Comparison of ENCODE assay signal across 8 cellular contexts in the genomic region with DNA sequence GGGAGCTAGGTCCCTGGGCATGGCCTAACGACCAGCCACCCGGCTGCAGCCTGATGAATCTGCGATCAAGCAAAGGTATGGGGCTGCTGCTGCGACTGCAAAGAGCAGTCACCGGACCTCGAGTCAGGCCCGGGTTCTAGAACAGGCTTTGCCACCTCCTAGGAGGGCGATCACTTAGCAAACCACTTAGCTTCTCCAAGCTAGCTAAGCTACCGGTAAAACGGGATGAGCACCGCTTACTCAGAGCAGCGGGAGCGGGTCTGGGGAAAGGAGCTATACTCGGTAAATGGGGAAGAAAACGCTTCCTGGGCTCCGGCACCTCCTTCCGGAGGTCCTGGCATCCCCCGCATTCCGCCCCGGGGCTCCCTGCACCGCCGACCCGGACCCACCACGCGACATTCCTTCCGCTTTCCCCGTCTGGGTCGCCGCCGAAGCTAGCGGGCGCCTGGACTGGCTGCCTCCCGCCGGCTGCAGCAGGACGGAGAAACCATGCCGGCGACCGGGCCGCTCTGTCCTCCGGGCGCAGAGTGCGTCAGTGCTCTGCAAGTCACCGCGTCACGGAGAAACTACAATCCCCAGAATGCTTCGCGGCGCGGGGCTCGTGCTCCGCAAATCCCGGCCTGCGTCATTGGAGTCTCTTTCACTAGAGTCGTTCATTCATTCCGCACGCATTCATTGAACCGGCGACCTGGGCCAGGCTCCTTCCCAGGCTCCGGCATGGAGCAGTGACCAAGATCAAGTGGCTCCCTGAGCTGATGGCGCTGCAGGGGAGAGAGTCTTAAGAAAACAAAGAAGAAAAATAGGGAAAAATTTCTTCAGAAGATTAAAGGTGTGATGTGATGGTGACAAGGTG. TPM values are rescaled to one million over a fixed set of nuclear protein-coding genes. Genes with fewer than 3 reads are reported as not detected.
A peak's percentile ranks its signal among the peaks of the same experiment; 100 is the strongest.
DNase-seq lines count a peak whose midpoint lies in the region; ATAC-seq and TF ChIP-seq lines count a peak whose summit lies in the region.

Gene LSM10, minus strand, starts transcription at position 531 of the 853 bp plus-strand sequence. CDS start 3,779 bp downstream, outside the sequence.

- H3K9me3 Mint-ChIP-seq in naive thymus-derived CD4-positive, alpha-beta T cell: no peaks in the 10 kb centered on the region
- H3K9me3 Mint-ChIP-seq in stimulated activated naive B cell treated with anti-CD40 and anti-IgM and Interleukin-4, amounts not matched to agents 10 μg/mL and 1 μg/mL and 100 μg/mL, for 72 hours: no peaks in the 10 kb centered on the region

- CTCF ChIA-PET in RWPE1 (lab: Yijun Ruan, JAX): interaction anchor here (0.6 to 1.3 kb wide), 5 partner anchors 10 to 112 kb away, joined by 3 to 6 read pairs (median 4); no protein-coding TSS in a partner anchor
- CTCF ChIA-PET in naive thymus-derived CD4-positive, alpha-beta T cell (lab: Charles Lee): interaction anchor here (0.6 to 2.4 kb wide), 5 partner anchors 11 to 208 kb away, joined by 3 to 12 read pairs (median 7); no protein-coding TSS in a partner anchor

- ATAC-seq in naive thymus-derived CD4-positive, alpha-beta T cell: peak; percentile 77
- peak; percentile 93 to 94 for ATAC-seq in stimulated activated naive B cell treated with anti-CD40 and anti-IgM and Interleukin-4, amounts not matched to agents 10 μg/mL and 1 μg/mL and 100 μg/mL, for 72 hours (replicated peaks)

- no peaks in the 10 kb centered on the region for H3K27me3 ChIP-seq in naive thymus-derived CD4-positive, alpha-beta T cell (ENCODE audit: control insufficient read depth in 2 of 2, insufficient read depth in 2 of 2, low read length in 2 of 2)

- H3K9me3 ChIP-seq in naive thymus-derived CD4-positive, alpha-beta T cell (ENCODE audit: control insufficient read depth in 2 of 3, low read length in 3 of 3): no peaks in the 10 kb centered on the region

- peak within 1 kb of the TSS; percentile 78 for H3K27ac ChIP-seq in RWPE1
- H3K27ac ChIP-seq in naive thymus-derived CD4-positive, alpha-beta T cell (ENCODE audit: low read depth, low read length): peak within 1 kb of the TSS; percentile 89

- peak within 1 kb of the TSS; percentile 88 for H3K4me3 ChIP-seq in naive thymus-derived CD4-positive, alpha-beta T cell (ENCODE audit: low read length)

- peaks cover 13 to 16% of the 10 kb centered on the region in 2 donors for H3K4me1 ChIP-seq in naive thymus-derived CD4-positive, alpha-beta T cell (ENCODE audit: control insufficient read depth in 2 of 2, insufficient read depth in 2 of 2, low read length in 2 of 2)

- peaks cover 19 to 48% (median 34%) of the 10 kb centered on the region in 7 donors for H3K4me1 Mint-ChIP-seq in naive thymus-derived CD4-positive, alpha-beta T cell
- peaks cover 28 to 65% of the 10 kb centered on the region in 2 donors for H3K4me1 Mint-ChIP-seq in stimulated activated naive B cell treated with anti-CD40 and anti-IgM and Interleukin-4, amounts not matched to agents 10 μg/mL and 1 μg/mL and 100 μg/mL, for 72 hours

- peaks cover 0 to 21% (median 0%) of the 10 kb centered on the region in 3 experiments for H3K36me3 ChIP-seq in naive thymus-derived CD4-positive, alpha-beta T cell (ENCODE audit: control insufficient read depth in 2 of 3, insufficient read depth in 3 of 3, low read length in 3 of 3)

- POLR2A ChIA-PET in RWPE1 (lab: Yijun Ruan, JAX; ENCODE audit: low non-redundant PET): interaction anchor here (0.6 to 1.4 kb wide), 3 partner anchors 11 to 205 kb away, joined by 3 to 7 read pairs (median 4); no protein-coding TSS in a partner anchor
- POLR2A ChIA-PET in naive thymus-derived CD4-positive, alpha-beta T cell (lab: Charles Lee): interaction anchor here (0.5 to 4.4 kb wide), 14 partner anchors 8 to 236 kb away, joined by 3 to 37 read pairs (median 4); partner anchors contain the start of genes MRPS15, SH3D21 and STK40

- no peaks in the 10 kb centered on the region for H3K27me3 Mint-ChIP-seq in naive thymus-derived CD4-positive, alpha-beta T cell
- no peaks in the 10 kb centered on the region for H3K27me3 Mint-ChIP-seq in stimulated activated naive B cell treated with anti-CD40 and anti-IgM and Interleukin-4, amounts not matched to agents 10 μg/mL and 1 μg/mL and 100 μg/mL, for 72 hours

- peak; percentile 96 for DNase-seq in Daoy (ENCODE audit: low read depth)
- DNase-seq in H4 (ENCODE audit: low spot score): peak; percentile 91
- peak; percentile 95 for DNase-seq in LoVo (ENCODE audit: low spot score)
- DNase-seq in RWPE1 (ENCODE audit: low spot score): peak; percentile 89
- peak; percentile 78 for DNase-seq in activated T-helper 1 cell treated with anti-CD3 and anti-CD28 coated beads, Interleukin-2, amount 50 U/mL, for 16 hours (ENCODE audit: low read depth in 1 of 2, low spot score in 1 of 2)
- peak; percentile 92 for DNase-seq in fibroblast of gingiva (ENCODE audit: low read depth)
- peak; percentile 71 to 92 (median 83) for DNase-seq in naive thymus-derived CD4-positive, alpha-beta T cell
- peak; percentile 87 for DNase-seq in stimulated activated naive B cell treated with anti-CD40 and anti-IgM and Interleukin-4, amounts not matched to agents 10 μg/mL and 1 μg/mL and 100 μg/mL, for 72 hours

- H3K27ac Mint-ChIP-seq in naive thymus-derived CD4-positive, alpha-beta T cell: peak within 1 kb of the TSS; percentile 82 to 100 (median 99)
- H3K27ac Mint-ChIP-seq in stimulated activated naive B cell treated with anti-CD40 and anti-IgM and Interleukin-4, amounts not matched to agents 10 μg/mL and 1 μg/mL and 100 μg/mL, for 72 hours: peak within 1 kb of the TSS; percentile 100

- H3K36me3 Mint-ChIP-seq in naive thymus-derived CD4-positive, alpha-beta T cell: peaks cover 0 to 6% (median 3%) of the 10 kb centered on the region in 5 donors
- peaks cover 11 to 21% of the 10 kb centered on the region in 2 donors for H3K36me3 Mint-ChIP-seq in stimulated activated naive B cell treated with anti-CD40 and anti-IgM and Interleukin-4, amounts not matched to agents 10 μg/mL and 1 μg/mL and 100 μg/mL, for 72 hours

- H3K4me3 Mint-ChIP-seq in naive thymus-derived CD4-positive, alpha-beta T cell: peak within 1 kb of the TSS; percentile 87 to 100 (median 97)
- peak within 1 kb of the TSS; percentile 97 to 98 for H3K4me3 Mint-ChIP-seq in stimulated activated naive B cell treated with anti-CD40 and anti-IgM and Interleukin-4, amounts not matched to agents 10 μg/mL and 1 μg/mL and 100 μg/mL, for 72 hours

- no peak for TF ChIP-seq CTCF in RWPE1 (conservative IDR thresholded peaks at IDR 0.05; ENCODE audit: low read depth)

- intact Hi-C loops in naive thymus-derived CD4-positive, alpha-beta T cell (cut with micrococcal nuclease): loop anchor here (1.0 to 5.0 kb wide), 8 partner anchors 11 to 465 kb away; partner anchors contain the start of genes ADPRS (in 1 of the 2), AGO3 (in 1 of the 2) and MRPS15 (in 1 of the 2)

RNA-seq across cellular contexts. Expression of gene LSM10, which starts in this region (rescaled TPM):
- total RNA-seq in Daoy (2014; rRNA removed; shearing (Covaris generic)): 5.1 and 10.3 TPM in 2 replicates
- total RNA-seq in H4 (2014; rRNA removed; shearing (Covaris generic)): 3.1 and 7.1 TPM in 2 replicates
- 10 to 100 TPM; 21.9 to 49.7 (median 35.7) TPM for total RNA-seq in naive thymus-derived CD4-positive, alpha-beta T cell
- polyA plus RNA-seq in naive thymus-derived CD4-positive, alpha-beta T cell: 100 to 1,000 TPM; 106 to 144 TPM

Comparison
In these comparisons a context has a peak if more than half of its experiments do, and no peak if none do; other contexts are left out.
1. Peak in every context shown above with its lines: DNase-seq, ATAC-seq, H3K4me3 ChIP-seq and H3K27ac ChIP-seq.